Comparison of ENCODE assay signal across 12 cellular contexts in genomic region chr11:113531575-113532451, GRCh38. TPM values are rescaled to one million over a fixed set of nuclear protein-coding genes. Genes with fewer than 3 reads are reported as not detected.
DNase-seq lines count a peak whose midpoint lies in the region; ATAC-seq and TF ChIP-seq lines count a peak whose summit lies in the region.
"Had no signal": no experiment of that assay in that cellular context is flagged by ENCODE, and none has a peak within 500 bp of the region (broad histone marks: within the 10 kb centered on the region; RNA-seq: fewer than 3 reads in every experiment).

No MANE protein-coding gene starts in this region.

- H3K9me3 ChIP-seq in hepatocyte (ENCODE audit: low read depth) (no peaks in the 10 kb centered on the region), testis (no peaks in the 10 kb centered on the region)
- H3K9me3 ChIP-seq: SJCRH30 had no signal

- H3K27me3 ChIP-seq in GM23338 (ENCODE audit: insufficient read depth) = no peaks in the 10 kb centered on the region
- no peaks in the 10 kb centered on the region for H3K27me3 ChIP-seq in hepatocyte
- H3K27me3 ChIP-seq in testis = no peaks in the 10 kb centered on the region
- H3K27me3 ChIP-seq: SJCRH30 had no signal

- H3K79me2 ChIP-seq in GM23338 (replicated peaks; ENCODE audit: insufficient read depth) (no peaks in the 10 kb centered on the region), hepatocyte (no peaks in the 10 kb centered on the region)

- TF ChIP-seq CTCF in GM23338 (conservative IDR thresholded peaks at IDR 0.05; ENCODE audit: low read depth in 2 of 2) (no peak), hepatocyte (IDR thresholded peaks at IDR 0.05; ENCODE audit: poor library complexity) (no peak), testis (IDR thresholded peaks at IDR 0.05) (no peak)

- H2AFZ ChIP-seq in GM23338 = peak overlapping the region; percentile 64; the same call in 1 of the 2 replicates
- H2AFZ ChIP-seq in hepatocyte = no peak overlapping the region

- H3K27ac ChIP-seq in GM23338 (ENCODE audit: low read depth) = no peak overlapping the region
- H3K27ac ChIP-seq in angular gyrus (ENCODE audit: low read depth, low read length) = peak overlapping the region; percentile 5
- peak overlapping the region; percentile 68 for H3K27ac ChIP-seq in hepatocyte
- H3K27ac ChIP-seq in testis = no peak overlapping the region
- H3K27ac ChIP-seq: SJCRH30 had no signal

- H3K36me3 ChIP-seq in GM23338 (ENCODE audit: insufficient read depth) = no peaks in the 10 kb centered on the region
- no peaks in the 10 kb centered on the region for H3K36me3 ChIP-seq in hepatocyte (replicated peaks; ENCODE audit: insufficient read depth, low read depth)
- H3K36me3 ChIP-seq in testis (ENCODE audit: low read depth, missing control alignments) = no peaks in the 10 kb centered on the region
- H3K36me3 ChIP-seq: SJCRH30 had no signal

- H3K27me3 Mint-ChIP-seq in GM23338 (ENCODE audit: insufficient read depth, low read depth, poor library complexity) = peaks cover 4% of the 10 kb centered on the region

- DNase-seq in GM23338 (ENCODE audit: low spot score) = no peak
- peak; percentile 52 for DNase-seq in hepatocyte (ENCODE audit: low spot score)
- DNase-seq in testis = peak; percentile 15
- no peak for DNase-seq in putamen (ENCODE audit: low spot score)

- H3K4me1 Mint-ChIP-seq in GM23338 = 0 out of 3 replicates have a peak, but pooled peaks cover 2% of the 10 kb centered on the region
- H3K4me1 Mint-ChIP-seq: CD8-positive, alpha-beta memory T cell had no signal

- intact Hi-C loops in testis (cut with DNase I; ENCODE audit: low total_unique reads) = no loop called here

- no peaks in the 10 kb centered on the region for H3F3A ChIP-seq in GM23338 (replicated peaks; ENCODE audit: low read depth)

- TF ChIP-seq POLR2A in testis (IDR thresholded peaks at IDR 0.05) = no peak

- H3K4me3 Mint-ChIP-seq in GM23338 = no peak overlapping the region
- H3K4me3 Mint-ChIP-seq: activated naive CD4-positive, alpha-beta T cell treated with anti-CD3 and anti-CD28 coated beads for 36 hours; CD8-positive, alpha-beta memory T cell; nephron progenitor cell had no signal

- ATAC-seq in GM23338 = no peak
- ATAC-seq in HG02938 (IDR thresholded peaks at IDR 0.05; ENCODE audit: unreplicated experiment) = no peak
- no peak for ATAC-seq in GM21528 (IDR thresholded peaks at IDR 0.05; ENCODE audit: low FRiP score, unreplicated experiment)

- H3K4me1 ChIP-seq in GM23338 (ENCODE audit: insufficient read depth) (no peaks in the 10 kb centered on the region), hepatocyte (ENCODE audit: insufficient read depth) (peaks cover 7% of the 10 kb centered on the region), testis (no peaks in the 10 kb centered on the region)
- H3K4me1 ChIP-seq: SJCRH30 had no signal

- no peaks in the 10 kb centered on the region for H3K9me3 Mint-ChIP-seq in GM23338
- H3K9me3 Mint-ChIP-seq: activated naive CD4-positive, alpha-beta T cell treated with anti-CD3 and anti-CD28 coated beads for 36 hours; CD8-positive, alpha-beta memory T cell; nephron progenitor cell had no signal

- no peak overlapping the region for H3K4me3 ChIP-seq in GM23338
- no peak overlapping the region for H3K4me3 ChIP-seq in hepatocyte
- H3K4me3 ChIP-seq in testis = no peak overlapping the region
- H3K4me3 ChIP-seq: SJCRH30 had no signal

- H3K9me2 ChIP-seq in GM23338 (ENCODE audit: insufficient read depth) (no peaks in the 10 kb centered on the region), hepatocyte (replicated peaks; ENCODE audit: insufficient read depth) (no peaks in the 10 kb centered on the region)

- no peak overlapping the region for H3K27ac Mint-ChIP-seq in GM23338
- H3K27ac Mint-ChIP-seq: activated naive CD4-positive, alpha-beta T cell treated with anti-CD3 and anti-CD28 coated beads for 36 hours; nephron progenitor cell had no signal

- H4K20me1 ChIP-seq in GM23338 (replicated peaks; ENCODE audit: insufficient read depth) (no peaks in the 10 kb centered on the region), hepatocyte (ENCODE audit: insufficient read depth, poor library complexity, severe bottlenecking) (no peaks in the 10 kb centered on the region)

- no peak overlapping the region for H3K4me2 ChIP-seq in GM23338
- H3K4me2 ChIP-seq in hepatocyte = no peak overlapping the region

- WGBS in hepatocyte (ENCODE audit: low lambda C conversion rate, missing lambda C conversion rate) = 78% methylated on average over 8 of the region's 8 CpGs
- WGBS in testis, 2 donors = 54 to 65% methylated on average over 8 of the region's 8 CpGs

- H3K36me3 Mint-ChIP-seq in GM23338 (ENCODE audit: low read depth) = no peaks in the 10 kb centered on the region
- H3K36me3 Mint-ChIP-seq: CD8-positive, alpha-beta memory T cell had no signal

TF ChIP-seq in GM23338, 12 proteins besides CTCF, POLR2A, EP300 and RAD21 (continues in another document):
- no peak for TF ChIP-seq NANOG (IDR thresholded peaks at IDR 0.05; ENCODE audit: borderline replicate concordance)
- TF ChIP-seq STAT1 (IDR thresholded peaks at IDR 0.05; ENCODE audit: unreplicated experiment) = no peak
- TF ChIP-seq POLR2AphosphoS5 (IDR thresholded peaks at IDR 0.05; ENCODE audit: low read depth) = no peak
- TF ChIP-seq EZH2 (IDR thresholded peaks at IDR 0.05; ENCODE audit: low read depth, unreplicated experiment) = no peak
- no peak for TF ChIP-seq ZNF331 (CRISPR knock-in tag; IDR thresholded peaks at IDR 0.05; ENCODE audit: low read depth)
- TF ChIP-seq EZH2phosphoT487 (IDR thresholded peaks at IDR 0.05; ENCODE audit: unreplicated experiment) = no peak
- TF ChIP-seq, protein P1, sequence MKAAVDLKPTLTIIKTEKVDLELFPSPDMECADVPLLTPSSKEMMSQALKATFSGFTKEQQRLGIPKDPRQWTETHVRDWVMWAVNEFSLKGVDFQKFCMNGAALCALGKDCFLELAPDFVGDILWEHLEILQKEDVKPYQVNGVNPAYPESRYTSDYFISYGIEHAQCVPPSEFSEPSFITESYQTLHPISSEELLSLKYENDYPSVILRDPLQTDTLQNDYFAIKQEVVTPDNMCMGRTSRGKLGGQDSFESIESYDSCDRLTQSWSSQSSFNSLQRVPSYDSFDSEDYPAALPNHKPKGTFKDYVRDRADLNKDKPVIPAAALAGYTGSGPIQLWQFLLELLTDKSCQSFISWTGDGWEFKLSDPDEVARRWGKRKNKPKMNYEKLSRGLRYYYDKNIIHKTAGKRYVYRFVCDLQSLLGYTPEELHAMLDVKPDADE (IDR thresholded peaks at IDR 0.05) = no peak
- no peak for TF ChIP-seq JUNB (IDR thresholded peaks at IDR 0.05; ENCODE audit: unreplicated experiment)

RNA-seq across cellular contexts. Expression of gene DRD2, which starts 56.6 kb away (rescaled TPM):
- 0.21 TPM in 1 of 2 replicates, not detected in the other for total RNA-seq in GM23338 (2014; rRNA removed; shearing (Covaris generic))
- polyA plus RNA-seq in GM23338 (2016; fragmentation: Nextera tagmentation; extraction: Ambion mirVana) (0.40 and 0.66 TPM in 2 replicates), hepatocyte (0.59 and 1.2 TPM in 2 replicates), testis (ENCODE audit: insufficient read depth, low read depth, low replicate concordance) (2.6 TPM)
- total RNA-seq in hepatocyte (0.67 and 1.8 TPM in 2 replicates), testis (1 to 10 TPM in 1 of 2 donors, under 1 TPM in 1; 0.74 to 2.5 TPM)
- total RNA-seq: activated naive CD4-positive, alpha-beta T cell treated with anti-CD3 and anti-CD28 coated beads for 36 hours; CD8-positive, alpha-beta memory T cell; chondrocyte had no signal
- polyA plus RNA-seq: CD8-positive, alpha-beta memory T cell had no signal

Comparison
In these comparisons a context has a peak if more than half of its experiments do, and no peak if none do; other contexts are left out.
1. DNase-seq: peak in hepatocyte (single experiment) and testis (single experiment); none in GM23338 (single experiment) and putamen (single experiment).
2. H3K27ac ChIP-seq: peak in angular gyrus (single experiment) and hepatocyte (single experiment); none in GM23338 (single experiment) and testis (0 of 2).